ENCODE assay signal across 16 cellular contexts in genomic region chr14:64447890-64448667, GRCh38. TPM values are rescaled to one million over a fixed set of nuclear protein-coding genes. Genes with fewer than 3 reads are reported as not detected.
A peak's percentile ranks its signal among the peaks of the same experiment; 100 is the strongest.
DNase-seq lines count a peak whose midpoint lies in the region; ATAC-seq, FAIRE-seq and TF ChIP-seq lines count a peak whose summit lies in the region.
"Had no signal": no experiment of that assay in that cellular context is flagged by ENCODE, and none has a peak within 500 bp of the region (broad histone marks: within the 10 kb centered on the region; RNA-seq: fewer than 3 reads in every experiment).

No MANE protein-coding gene starts in this region.

- FAIRE-seq in small intestine (lab: Jason Lieb, UNC), result no peak

- peaks cover 16 to 39% of the 10 kb centered on the region in 2 donors for H3K36me3 Mint-ChIP-seq in CD4-positive, alpha-beta memory T cell
- H3K36me3 Mint-ChIP-seq in activated CD4-positive, alpha-beta memory T cell treated with anti-CD3 and anti-CD28 coated beads for 36 hours, result peaks cover 53% of the 10 kb centered on the region

- 83 to 95% (median 84%) methylated on average over 5 of the region's 5 CpGs for whole genome bisulfite sequencing in small intestine, 3 donors

- intact Hi-C loops in CD4-positive, alpha-beta memory T cell (cut with micrococcal nuclease), result no loop called here
- intact Hi-C loops in activated CD4-positive, alpha-beta memory T cell treated with anti-CD3 and anti-CD28 coated beads for 36 hours (cut with micrococcal nuclease), result no loop called here
- intact Hi-C loops in PC-9 (cut with micrococcal nuclease; ENCODE audit: unreplicated experiment) (no loop called here), PC-3 (cut with micrococcal nuclease) (no loop called here)

- H3K9me3 Mint-ChIP-seq in CD4-positive, alpha-beta memory T cell, result no peaks in the 10 kb centered on the region
- no peaks in the 10 kb centered on the region for H3K9me3 Mint-ChIP-seq in activated CD4-positive, alpha-beta memory T cell treated with anti-CD3 and anti-CD28 coated beads for 36 hours
- H3K9me3 Mint-ChIP-seq: dendritic cell treated with granulocyte-macrophage colony-stimulating factor and Interleukin-4, amounts not matched to agents 40 ng/mL and 50 ng/mL, for 4 days had no signal

- 0 out of 2 replicates have a peak, but pooled peaks cover 4% of the 10 kb centered on the region for H3F3A ChIP-seq in PC-9 (ENCODE audit: insufficient read depth, low read depth)
- no peaks in the 10 kb centered on the region for H3F3A ChIP-seq in PC-3 (ENCODE audit: low read length, unreplicated experiment)

- peak overlapping the region in 5 of 7 donors; percentile 25 to 73 (median 38) for H3K27ac Mint-ChIP-seq in CD4-positive, alpha-beta memory T cell
- peak overlapping the region; percentile 42 for H3K27ac Mint-ChIP-seq in activated CD4-positive, alpha-beta memory T cell treated with anti-CD3 and anti-CD28 coated beads for 36 hours
- H3K27ac Mint-ChIP-seq: dendritic cell treated with granulocyte-macrophage colony-stimulating factor and Interleukin-4, amounts not matched to agents 40 ng/mL and 50 ng/mL, for 4 days had no signal

- no peak overlapping the region for H3K4me3 Mint-ChIP-seq in CD4-positive, alpha-beta memory T cell
- H3K4me3 Mint-ChIP-seq in activated CD4-positive, alpha-beta memory T cell treated with anti-CD3 and anti-CD28 coated beads for 36 hours, result no peak overlapping the region
- H3K4me3 Mint-ChIP-seq: dendritic cell treated with granulocyte-macrophage colony-stimulating factor and Interleukin-4, amounts not matched to agents 40 ng/mL and 50 ng/mL, for 4 days had no signal

- BruUV-seq in PC-9 (replicated peaks; lab: Mats Ljungman, UMichigan), result no TSS peak
- no TSS peak for BruUV-seq in PC-3 (replicated peaks; lab: Mats Ljungman, UMichigan)

- H3K4me3 ChIP-seq in CD4-positive, alpha-beta memory T cell (ENCODE audit: low read length in 2 of 2), result no peak overlapping the region
- H3K4me3 ChIP-seq in coronary artery (no peak overlapping the region), small intestine (ENCODE audit: low read depth in 1 of 2, low read length in 2 of 2) (no peak overlapping the region), PC-9 (no peak overlapping the region), PC-3 (ENCODE audit: low read length) (no peak overlapping the region)
- H3K4me3 ChIP-seq: suprapubic skin had no signal

- no peak overlapping the region for H3K27ac ChIP-seq in CD4-positive, alpha-beta memory T cell (ENCODE audit: low read depth, low read length)
- peak overlapping the region; percentile 27 to 53 for H3K27ac ChIP-seq in coronary artery
- H3K27ac ChIP-seq in small intestine (ENCODE audit: low read depth in 1 of 2, low read length in 1 of 2), result peak overlapping the region in 1 of 2 donors; percentile 37
- no peak overlapping the region for H3K27ac ChIP-seq in PC-9
- no peak overlapping the region for H3K27ac ChIP-seq in PC-3 (ENCODE audit: low read length)
- H3K27ac ChIP-seq: neutrophil, suprapubic skin had no signal

- POLR2A ChIA-PET in CD4-positive, alpha-beta memory T cell (lab: Charles Lee; ENCODE audit: partially characterized antibody), result interaction anchor here (1.6 kb wide), 1 partner anchor 55 kb away, joined by 4 read pairs; no protein-coding TSS in a partner anchor
- POLR2A ChIA-PET in activated CD4-positive, alpha-beta memory T cell treated with anti-CD3 and anti-CD28 coated beads for 36 hours (lab: Charles Lee), result no interaction called here
- POLR2A ChIA-PET in PC-9 (lab: Charles Lee; ENCODE audit: unreplicated experiment) (interaction anchor here (0.6 kb wide), 1 partner anchor 54 kb away, joined by 3 read pairs; no protein-coding TSS in a partner anchor), PC-3 (lab: Charles Lee; ENCODE audit: unreplicated experiment) (interaction anchor here (0.5 kb wide), 1 partner anchor 56 kb away, joined by 20 read pairs; no protein-coding TSS in a partner anchor)

- peaks cover 3% of the 10 kb centered on the region for H3K36me3 ChIP-seq in CD4-positive, alpha-beta memory T cell (ENCODE audit: insufficient read depth, low read length)
- peaks cover 0 to 4% of the 10 kb centered on the region in 2 donors for H3K36me3 ChIP-seq in small intestine (ENCODE audit: control insufficient read depth in 2 of 2, insufficient read depth in 2 of 2, low read length in 2 of 2)
- H3K36me3 ChIP-seq in PC-9 (ENCODE audit: low read depth), result peaks cover 20% of the 10 kb centered on the region
- peaks cover 52% of the 10 kb centered on the region for H3K36me3 ChIP-seq in PC-3 (ENCODE audit: low read depth, low read length)

- peaks cover 19% of the 10 kb centered on the region for H3K4me1 ChIP-seq in CD4-positive, alpha-beta memory T cell (ENCODE audit: insufficient read depth, low read length)
- H3K4me1 ChIP-seq in small intestine (ENCODE audit: control insufficient read depth in 2 of 2, insufficient read depth in 1 of 2, low read depth in 1 of 2, low read length in 1 of 2) (no peaks in the 10 kb centered on the region), PC-9 (replicated peaks; ENCODE audit: insufficient read depth) (no peaks in the 10 kb centered on the region), PC-3 (ENCODE audit: insufficient read depth, low read length) (no peaks in the 10 kb centered on the region)
- H3K4me1 ChIP-seq: suprapubic skin had no signal

- no peaks in the 10 kb centered on the region for H3K9me3 ChIP-seq in CD4-positive, alpha-beta memory T cell (ENCODE audit: control insufficient read depth in 1 of 2, low read length in 2 of 2)
- H3K9me3 ChIP-seq in small intestine (ENCODE audit: control insufficient read depth, low read depth) (no peaks in the 10 kb centered on the region), PC-9 (ENCODE audit: insufficient read depth, low read depth) (no peaks in the 10 kb centered on the region), PC-3 (ENCODE audit: low read length) (no peaks in the 10 kb centered on the region)
- H3K9me3 ChIP-seq: neutrophil, suprapubic skin had no signal

- H4K20me1 ChIP-seq in PC-9 (ENCODE audit: insufficient read depth), result no peaks in the 10 kb centered on the region
- H4K20me1 ChIP-seq in PC-3 (ENCODE audit: low read length), result no peaks in the 10 kb centered on the region

- no peak overlapping the region for H3K4me2 ChIP-seq in PC-9
- H3K4me2 ChIP-seq in PC-3 (ENCODE audit: low read length), result no peak overlapping the region

- TF ChIP-seq CTCF in coronary artery (IDR thresholded peaks at IDR 0.05) (no peak), PC-9 (conservative IDR thresholded peaks at IDR 0.05) (no peak), PC-3 (conservative IDR thresholded peaks at IDR 0.05; ENCODE audit: low read depth, low read length) (no peak)

- ATAC-seq in PC-3 (no peak), GM21367 (IDR thresholded peaks at IDR 0.05; ENCODE audit: unreplicated experiment) (no peak)

- DNase-seq in CD4-positive, alpha-beta memory T cell, result no peak
- no peak for DNase-seq in activated CD4-positive, alpha-beta memory T cell treated with anti-CD3 and anti-CD28 coated beads for 36 hours
- DNase-seq in coronary artery (ENCODE audit: low spot score) (no peak), small intestine (peak; percentile 12), MV-4-11 (lab: John Stamatoyannopoulos, UW) (no peak), PC-9 (no peak), PC-3 (no peak)
- DNase-seq: activated CD4-positive, alpha-beta T cell treated with anti-CD3 and anti-CD28 coated beads, Interleukin-2, amount 50 U/mL, for 4 hours; DMS53; H7; NCI-H187 treated with DMSO at 0.1 percent for 48 hours; T-helper 9 cell had no signal

- H3K9me2 ChIP-seq in PC-9 (ENCODE audit: insufficient read depth) (no peaks in the 10 kb centered on the region), PC-3 (replicated peaks; ENCODE audit: low read length) (no peaks in the 10 kb centered on the region)

- peaks cover 20 to 45% (median 33%) of the 10 kb centered on the region in 4 donors for H3K4me1 Mint-ChIP-seq in CD4-positive, alpha-beta memory T cell
- peaks cover 40% of the 10 kb centered on the region for H3K4me1 Mint-ChIP-seq in activated CD4-positive, alpha-beta memory T cell treated with anti-CD3 and anti-CD28 coated beads for 36 hours (ENCODE audit: low read depth)

- H3K27me3 ChIP-seq in CD4-positive, alpha-beta memory T cell (ENCODE audit: insufficient read depth, low read length), result no peaks in the 10 kb centered on the region
- H3K27me3 ChIP-seq in small intestine (ENCODE audit: control insufficient read depth in 2 of 2, insufficient read depth in 2 of 2, low read length in 2 of 2), result no peaks in the 10 kb centered on the region
- H3K27me3 ChIP-seq in PC-9 (ENCODE audit: insufficient read depth, low read depth), result no peaks in the 10 kb centered on the region
- no peaks in the 10 kb centered on the region for H3K27me3 ChIP-seq in PC-3 (ENCODE audit: low read length)
- H3K27me3 ChIP-seq: neutrophil, suprapubic skin had no signal

- H3K27me3 Mint-ChIP-seq in CD4-positive, alpha-beta memory T cell, result no peaks in the 10 kb centered on the region
- no peaks in the 10 kb centered on the region for H3K27me3 Mint-ChIP-seq in activated CD4-positive, alpha-beta memory T cell treated with anti-CD3 and anti-CD28 coated beads for 36 hours
- H3K27me3 Mint-ChIP-seq: dendritic cell treated with granulocyte-macrophage colony-stimulating factor and Interleukin-4, amounts not matched to agents 40 ng/mL and 50 ng/mL, for 4 days had no signal

- CTCF ChIA-PET in CD4-positive, alpha-beta memory T cell (lab: Charles Lee; ENCODE audit: partially characterized antibody), result interaction anchor here (0.6 to 7.9 kb wide), 3 partner anchors 8 to 17 kb away, joined by 3 to 62 read pairs (median 4); no protein-coding TSS in a partner anchor
- CTCF ChIA-PET in activated CD4-positive, alpha-beta memory T cell treated with anti-CD3 and anti-CD28 coated beads for 36 hours (lab: Charles Lee), result interaction anchor here (1.0 to 2.1 kb wide), 3 partner anchors 18 to 104 kb away, joined by 3 to 14 read pairs (median 7); no protein-coding TSS in a partner anchor
- CTCF ChIA-PET in PC-9 (lab: Charles Lee), result interaction anchor here (0.6 kb wide), 1 partner anchor 41 kb away, joined by 3 read pairs; no protein-coding TSS in a partner anchor
- CTCF ChIA-PET in PC-3 (lab: Charles Lee), result no interaction called here

- H3K9ac ChIP-seq in PC-3 (ENCODE audit: low read length), result no peak overlapping the region

- H2AFZ ChIP-seq in PC-9 (no peak overlapping the region), PC-3 (ENCODE audit: low read length) (no peak overlapping the region)

- no peaks in the 10 kb centered on the region for H3K79me2 ChIP-seq in PC-9 (ENCODE audit: low read depth)
- no peaks in the 10 kb centered on the region for H3K79me2 ChIP-seq in PC-3 (ENCODE audit: low read length)

RNA-seq across cellular contexts. Expression of gene AKAP5, which starts 17.2 kb away (rescaled TPM):
- total RNA-seq in CD4-positive, alpha-beta memory T cell, result under 1 TPM; 0.14 to 0.20 TPM
- polyA plus RNA-seq in CD4-positive, alpha-beta memory T cell, result under 1 TPM in 1 of 2 donors, not detected in 1; 0.11 TPM
- total RNA-seq in activated CD4-positive, alpha-beta memory T cell treated with anti-CD3 and anti-CD28 coated beads for 36 hours, result 1 to 10 TPM in 1 of 2 experiments, under 1 TPM in 1; 0.74 to 1.1 TPM
- polyA plus RNA-seq in small intestine, result under 1 TPM; 0.27 to 0.67 (median 0.49) TPM
- total RNA-seq in PC-9 (2021) (0.60 and 0.72 TPM in 2 replicates), PC-3 (2014; rRNA removed) (0.58 and 0.86 TPM in 2 replicates)

RNA-seq across cellular contexts. Expression of gene ZBTB25, which starts 55.6 kb away (rescaled TPM):
- 10 to 100 TPM; 84.1 to 87.5 TPM for total RNA-seq in CD4-positive, alpha-beta memory T cell
- polyA plus RNA-seq in CD4-positive, alpha-beta memory T cell, result 10 to 100 TPM; 34.0 to 36.7 TPM
- 10 to 100 TPM; 24.2 to 27.5 TPM for total RNA-seq in activated CD4-positive, alpha-beta memory T cell treated with anti-CD3 and anti-CD28 coated beads for 36 hours
- 1 to 10 TPM in 1 of 3 donors, under 1 TPM in 2; 0.81 to 2.5 (median 0.89) TPM for polyA plus RNA-seq in small intestine
- total RNA-seq in PC-9 (2021) (18.6 and 22.9 TPM in 2 replicates), PC-3 (2014; rRNA removed) (4.0 and 10.7 TPM in 2 replicates)

RNA-seq across cellular contexts. Expression of gene ZBTB1, which starts 56.5 kb away (rescaled TPM):
- 100 to 1,000 TPM; 104 to 107 TPM for total RNA-seq in CD4-positive, alpha-beta memory T cell
- polyA plus RNA-seq in CD4-positive, alpha-beta memory T cell, result 10 to 100 TPM; 49.7 to 86.5 TPM
- 10 to 100 TPM; 29.8 to 31.8 TPM for total RNA-seq in activated CD4-positive, alpha-beta memory T cell treated with anti-CD3 and anti-CD28 coated beads for 36 hours
- polyA plus RNA-seq in small intestine, result 10 to 100 TPM in 1 of 3 donors, 1 to 10 TPM in 2; 6.2 to 13.2 (median 8.5) TPM
- total RNA-seq in PC-9 (2021), result 55.4 and 57.2 TPM in 2 replicates
- 23.6 and 26.0 TPM in 2 replicates for total RNA-seq in PC-3 (2014; rRNA removed)

RNA-seq across cellular contexts. Expression of gene MTHFD1, which starts 59.9 kb away (rescaled TPM):
- total RNA-seq in CD4-positive, alpha-beta memory T cell, result 10 to 100 TPM; 27.9 to 29.8 TPM
- 10 to 100 TPM; 42.2 to 48.3 TPM for polyA plus RNA-seq in CD4-positive, alpha-beta memory T cell
- 100 to 1,000 TPM; 212 to 221 TPM for total RNA-seq in activated CD4-positive, alpha-beta memory T cell treated with anti-CD3 and anti-CD28 coated beads for 36 hours
- 10 to 100 TPM; 12.4 to 47.4 (median 16.8) TPM for polyA plus RNA-seq in small intestine
- total RNA-seq in PC-9 (2021) (130 and 161 TPM in 2 replicates), PC-3 (2014; rRNA removed) (89.3 and 103 TPM in 2 replicates)

Comparison
In these comparisons a context has a peak if more than half of its experiments do, and no peak if none do; other contexts are left out.
1. H3K27ac ChIP-seq: peak in coronary artery (2 of 2); none in CD4-positive, alpha-beta memory T cell (single experiment), PC-9 (single experiment) and PC-3 (single experiment).